8 cellular contexts compared by ENCODE assay signal in genomic region chr2:218995972-218996644, GRCh38. TPM values are rescaled to one million over a fixed set of nuclear protein-coding genes. Genes with fewer than 3 reads are reported as not detected.
DNase-seq lines count a peak whose midpoint lies in the region; ATAC-seq and TF ChIP-seq lines count a peak whose summit lies in the region.

No MANE protein-coding gene starts in this region.

- DNase-seq in activated gamma-delta T cell treated with Interleukin-2 at 50 U/mL for 16 hours (peak; percentile 71), activated gamma-delta T cell (lab: John Stamatoyannopoulos, UW) (no peak), LNCaP clone FGC (ENCODE audit: low read depth) (no peak), RPMI8226 (peak; percentile 80), foreskin keratinocyte (peak in 1 of 2 donors; percentile 53), stomach (peak; percentile 95)
- peak; percentile 61 for DNase-seq in activated effector memory CD4-positive, alpha-beta T cell treated with Interleukin-2 at 50 U/mL for 16 hours

- H3K9me3 ChIP-seq in neuron (ENCODE audit: low read length) (no peaks in the 10 kb centered on the region), stomach (no peaks in the 10 kb centered on the region)

- no peaks in the 10 kb centered on the region for H3K4me1 ChIP-seq in foreskin keratinocyte
- H3K4me1 ChIP-seq in neuron (ENCODE audit: insufficient read depth, low read length): peaks cover 14% of the 10 kb centered on the region
- H3K4me1 ChIP-seq in stomach: peaks cover 14 to 68% (median 56%) of the 10 kb centered on the region in 4 donors

- peak overlapping the region; percentile 54 for H3K4me3 ChIP-seq in LNCaP clone FGC (ENCODE audit: low read depth, low read length)
- H3K4me3 ChIP-seq in neuron (ENCODE audit: low read length): peak overlapping the region; percentile 15
- H3K4me3 ChIP-seq in stomach: peak overlapping the region; percentile 28 to 45 (median 37)

- peak overlapping the region; percentile 17 for H2AFZ ChIP-seq in neuron (ENCODE audit: low read depth, low read length)

- TF ChIP-seq EP300 in stomach (IDR thresholded peaks at IDR 0.05): no peak

- TF ChIP-seq CTCF in LNCaP clone FGC (IDR thresholded peaks at IDR 0.05; ENCODE audit: control insufficient read depth, extremely low read depth, insufficient read depth) (peak; percentile 96), foreskin keratinocyte (conservative IDR thresholded peaks at IDR 0.05) (peak; percentile 92), stomach (IDR thresholded peaks at IDR 0.05) (peak in 6 of 7 experiments; percentile 76 to 97 (median 90))

- intact Hi-C loops in stomach (cut with DNase I; ENCODE audit: low total_unique reads): no loop called here

- H3K36me3 ChIP-seq in neuron (ENCODE audit: insufficient read depth, low read length) (no peaks in the 10 kb centered on the region), stomach (no peaks in the 10 kb centered on the region)

- peak; percentile 70 for ATAC-seq in foreskin keratinocyte

- TF ChIP-seq POLR2A in stomach (IDR thresholded peaks at IDR 0.05): peak in 2 of 4 donors; percentile 54 to 67

- H3K27ac ChIP-seq in foreskin keratinocyte: no peak overlapping the region
- H3K27ac ChIP-seq in stomach: peak overlapping the region; percentile 49 to 89 (median 79)

- 1 to 5% (median 2%) methylated on average over 25 to 42 of the region's 42 CpGs for WGBS in stomach, 5 donors

- H3K27me3 ChIP-seq in foreskin keratinocyte (peaks cover 97% of the 10 kb centered on the region), neuron (ENCODE audit: insufficient read depth, low read length) (peaks cover 89% of the 10 kb centered on the region), stomach (peaks cover 26 to 100% (median 74%) of the 10 kb centered on the region in 3 donors)

RNA-seq across cellular contexts. Expression of gene CRYBA2, which starts 2.9 kb away (rescaled TPM):
- total RNA-seq in foreskin keratinocyte (not detected in 2 replicates), stomach (1 to 10 TPM in 1 of 5 donors, not detected in 4; 2.8 TPM)
- polyA plus RNA-seq in foreskin keratinocyte (not detected in 2 replicates), stomach (1 to 10 TPM; 1.2 to 7.5 (median 3.7) TPM)

RNA-seq across cellular contexts. Expression of gene FEV, which starts 11.1 kb away (rescaled TPM):
- total RNA-seq in foreskin keratinocyte: not detected in 2 replicates
- polyA plus RNA-seq in foreskin keratinocyte: not detected in 2 replicates
- 1 to 10 TPM in 1 of 5 donors, not detected in 4; 1.3 TPM for total RNA-seq in stomach
- polyA plus RNA-seq in stomach: 1 to 10 TPM in 1 of 3 donors, under 1 TPM in 2; 0.28 to 6.4 (median 0.87) TPM

RNA-seq across cellular contexts. Expression of gene CDK5R2, which starts 36.6 kb away (rescaled TPM):
- total RNA-seq in foreskin keratinocyte: not detected in 2 replicates
- 0.02 TPM in 1 of 2 replicates, not detected in the other for polyA plus RNA-seq in foreskin keratinocyte
- under 1 TPM in 3 of 5 donors, not detected in 2; 0.37 to 0.58 (median 0.45) TPM for total RNA-seq in stomach
- polyA plus RNA-seq in stomach: under 1 TPM; 0.20 to 0.56 (median 0.46) TPM

RNA-seq across cellular contexts. Expression of gene CFAP65, which starts 45.2 kb away (rescaled TPM):
- total RNA-seq in foreskin keratinocyte: not detected in 2 replicates
- not detected in 2 replicates for polyA plus RNA-seq in foreskin keratinocyte
- 1 to 10 TPM in 1 of 5 donors, not detected in 4; 2.6 TPM for total RNA-seq in stomach
- under 1 TPM in 1 of 3 donors, not detected in 2; 0.10 TPM for polyA plus RNA-seq in stomach

Comparison
In these comparisons a context has a peak if more than half of its experiments do, and no peak if none do; other contexts are left out.
1. DNase-seq: peak in activated gamma-delta T cell treated with Interleukin-2 at 50 U/mL for 16 hours (single experiment), RPMI8226 (single experiment), activated effector memory CD4-positive, alpha-beta T cell treated with Interleukin-2 at 50 U/mL for 16 hours (single experiment) and stomach (single experiment); none in activated gamma-delta T cell (single experiment) and LNCaP clone FGC (single experiment).
2. Peak in every context shown above with its lines, with median percentiles within 50 percentile points of each other: H3K4me3 ChIP-seq and CTCF ChIP-seq.